Comparison of ENCODE assay signal across 1 cellular context in the genomic region with DNA sequence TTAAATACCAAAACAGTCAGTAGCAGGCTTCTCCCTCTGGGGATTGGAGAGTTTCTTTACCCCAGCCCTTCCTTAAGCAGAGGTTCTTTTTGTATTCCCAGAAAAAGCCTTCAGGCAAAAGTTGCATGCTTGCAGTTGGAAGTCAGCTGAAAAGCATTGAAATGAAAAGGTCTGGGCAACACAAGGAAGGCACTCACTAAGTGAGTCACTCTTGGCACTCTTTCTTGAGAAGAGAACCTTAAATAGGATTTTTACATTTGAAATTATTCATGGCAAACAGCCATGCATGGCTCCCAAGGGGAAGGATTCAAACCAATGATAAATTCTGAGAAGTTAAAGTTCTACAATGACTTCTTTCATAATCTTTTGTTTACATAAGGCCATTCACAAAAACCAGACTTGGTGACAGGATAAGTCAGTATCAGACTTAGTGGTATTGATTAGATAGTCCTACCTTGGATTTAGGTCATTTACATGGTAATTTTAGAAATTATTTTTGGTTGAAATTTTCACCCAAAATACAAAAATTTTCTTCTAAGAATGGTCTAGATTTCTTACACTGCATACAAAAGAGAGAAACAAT.
TF ChIP-seq lines count a peak whose summit lies in the region.

No MANE protein-coding gene starts in this region.

TF ChIP-seq in HepG2, 621 proteins besides CTCF, POLR2A, EP300 and RAD21 (continued from another document):
- no peak for TF ChIP-seq ZNF639 (CRISPR knock-in tag; conservative IDR thresholded peaks at IDR 0.05)
TF ChIP-seq in HepG2: peak in this region for 0.
